ENCODE assay signal across 18 cellular contexts in the genomic region with DNA sequence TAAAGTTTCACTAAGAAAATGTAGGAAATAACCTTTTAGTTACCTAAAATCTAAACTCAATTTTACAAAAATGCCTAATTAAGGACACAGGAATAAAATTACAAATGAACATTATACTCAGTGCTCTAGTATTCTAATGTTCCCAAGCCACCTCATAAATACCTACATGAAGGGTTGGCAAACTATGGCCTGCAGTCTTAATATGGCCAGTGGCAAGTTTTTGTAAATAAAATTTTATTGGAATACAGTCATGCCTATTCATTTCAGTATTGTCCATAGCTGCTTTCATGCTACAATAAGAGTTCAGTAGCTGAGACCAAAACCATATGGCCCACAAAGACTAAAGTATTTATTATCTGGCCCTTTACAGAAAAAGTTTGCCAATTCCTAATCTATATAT. TPM values are rescaled to one million over a fixed set of nuclear protein-coding genes. Genes with fewer than 3 reads are reported as not detected.
DNase-seq lines count a peak whose midpoint lies in the region; FAIRE-seq lines count a peak whose summit lies in the region.
"Had no signal": no experiment of that assay in that cellular context is flagged by ENCODE, and none has a peak within 500 bp of the region (broad histone marks: within the 10 kb centered on the region; RNA-seq: fewer than 3 reads in every experiment).

No MANE protein-coding gene starts in this region.

- FAIRE-seq in small intestine (lab: Jason Lieb, UNC) = no peak
- FAIRE-seq: GM12892, GM18507, H54, HepG2 had no signal

- H3K27ac ChIP-seq in HUES48 (ENCODE audit: low read depth, low read length) = peak overlapping the region; percentile 13
- H3K27ac ChIP-seq in iPS-18a (ENCODE audit: low read length) = no peak overlapping the region
- H3K27ac ChIP-seq in small intestine (ENCODE audit: low read depth in 1 of 2, low read length in 1 of 2) = no peak overlapping the region
- H3K27ac ChIP-seq: GM23248 had no signal

- no peaks in the 10 kb centered on the region for H3K9me3 ChIP-seq in HUES48 (ENCODE audit: control insufficient read depth, insufficient read depth, low read length)
- no peaks in the 10 kb centered on the region for H3K9me3 ChIP-seq in iPS-18a (ENCODE audit: control insufficient read depth, low read depth, low read length)
- no peaks in the 10 kb centered on the region for H3K9me3 ChIP-seq in small intestine (ENCODE audit: control insufficient read depth, low read depth)
- H3K9me3 ChIP-seq in HAP-1 = no peaks in the 10 kb centered on the region
- H3K9me3 ChIP-seq: BE2C had no signal

- H3K36me3 ChIP-seq in HUES48 (ENCODE audit: control insufficient read depth, insufficient read depth, low read length) = peaks cover 55% of the 10 kb centered on the region
- H3K36me3 ChIP-seq in iPS-18a (ENCODE audit: control insufficient read depth, low read depth, low read length) = peaks cover 35% of the 10 kb centered on the region
- H3K36me3 ChIP-seq in small intestine (ENCODE audit: control insufficient read depth in 2 of 2, insufficient read depth in 2 of 2, low read length in 2 of 2) = peaks cover 3 to 7% of the 10 kb centered on the region in 2 donors
- peaks cover 24% of the 10 kb centered on the region for H3K36me3 ChIP-seq in HAP-1 (replicated peaks)
- H3K36me3 ChIP-seq: BE2C had no signal

- in situ Hi-C loops in HAP-1 (cut with MboI; ENCODE audit: low sequenced_read_pairs) = no loop called here

- H3K4me3 ChIP-seq in HUES48 (ENCODE audit: low read depth, low read length) (no peak overlapping the region), iPS-18a (ENCODE audit: low read length) (peak overlapping the region; percentile 21), small intestine (ENCODE audit: low read depth in 1 of 2, low read length in 2 of 2) (no peak overlapping the region), HAP-1 (no peak overlapping the region)
- H3K4me3 ChIP-seq: GM23248 had no signal

- peak; percentile 13 for DNase-seq in M059J (ENCODE audit: low read depth)
- DNase-seq in NCI-H2107 (lab: John Stamatoyannopoulos, UW) = no peak
- no peak for DNase-seq in small intestine
- DNase-seq in HAP-1 (ENCODE audit: low spot score in 2 of 2) = no peak
- DNase-seq: ACHN; BE2C; C1 segment of cervical spinal cord; CD4-positive, CD25-positive, alpha-beta regulatory T cell; CD8-positive, alpha-beta memory T cell; COR-L47; GM23248; KG1 had no signal

- H3K27me3 ChIP-seq in HUES48 (ENCODE audit: control insufficient read depth, insufficient read depth, low read length) (no peaks in the 10 kb centered on the region), iPS-18a (ENCODE audit: control insufficient read depth, insufficient read depth, low read length) (no peaks in the 10 kb centered on the region), small intestine (ENCODE audit: control insufficient read depth in 2 of 2, insufficient read depth in 2 of 2, low read length in 2 of 2) (no peaks in the 10 kb centered on the region), HAP-1 (ENCODE audit: low read depth) (no peaks in the 10 kb centered on the region)
- H3K27me3 ChIP-seq: BE2C had no signal

- H3K4me1 ChIP-seq in HUES48 (ENCODE audit: control insufficient read depth, insufficient read depth, low read length) (peaks cover 25% of the 10 kb centered on the region), iPS-18a (ENCODE audit: control insufficient read depth, low read depth, low read length) (peaks cover 23% of the 10 kb centered on the region), small intestine (ENCODE audit: control insufficient read depth in 2 of 2, insufficient read depth in 1 of 2, low read depth in 1 of 2, low read length in 1 of 2) (no peaks in the 10 kb centered on the region), HAP-1 (peaks cover 10% of the 10 kb centered on the region)
- H3K4me1 ChIP-seq: BE2C had no signal

- H3K9ac ChIP-seq in HUES48 (ENCODE audit: low read depth, low read length) (no peak overlapping the region), iPS-18a (ENCODE audit: low read length) (no peak overlapping the region)
- H3K9ac ChIP-seq: GM23248 had no signal

RNA-seq across cellular contexts. Expression of a gene that starts 53.8 kb away (rescaled TPM):
- total RNA-seq in M059J (2014; rRNA removed; shearing (Covaris generic)) = 148 and 151 TPM in 2 replicates
- 10 to 100 TPM; 18.6 to 22.8 (median 20.4) TPM for polyA plus RNA-seq in small intestine
